10 cellular contexts compared by ENCODE assay signal in genomic region chr5:173963107-173963506, GRCh38. TPM values are rescaled to one million over a fixed set of nuclear protein-coding genes. Genes with fewer than 3 reads are reported as not detected.
DNase-seq lines count a peak whose midpoint lies in the region; ATAC-seq and TF ChIP-seq lines count a peak whose summit lies in the region.
"Had no signal": no experiment of that assay in that cellular context is flagged by ENCODE, and none has a peak within 500 bp of the region (broad histone marks: within the 10 kb centered on the region; RNA-seq: fewer than 3 reads in every experiment).

No MANE protein-coding gene starts in this region.

- no TSS peak for BruUV-seq in Calu3 (replicated peaks; lab: Mats Ljungman, UMichigan)

- H3K27me3 Mint-ChIP-seq in Calu3 (ENCODE audit: unreplicated experiment) (no peaks in the 10 kb centered on the region), nephron progenitor cell (ENCODE audit: low read depth, poor library complexity) (no peaks in the 10 kb centered on the region)
- H3K27me3 Mint-ChIP-seq: activated naive CD8-positive, alpha-beta T cell treated with anti-CD3 and anti-CD28 coated beads for 36 hours had no signal

- H3K4me3 ChIP-seq in fibroblast of mammary gland (ENCODE audit: control insufficient read depth, low read depth, low read length), result no peak overlapping the region

- H3K36me3 Mint-ChIP-seq in Calu3 (ENCODE audit: insufficient read depth, unreplicated experiment) (peaks cover 13% of the 10 kb centered on the region), nephron progenitor cell (ENCODE audit: low read depth) (no peaks in the 10 kb centered on the region)

- H3K4me1 Mint-ChIP-seq in Calu3 (ENCODE audit: low read depth, unreplicated experiment), result peaks cover 17% of the 10 kb centered on the region
- peaks cover 37% of the 10 kb centered on the region for H3K4me1 Mint-ChIP-seq in nephron progenitor cell

- CTCF ChIA-PET in Calu3 (lab: Charles Lee), result interaction anchor here (0.6 to 2.0 kb wide), 7 partner anchors 10 to 347 kb away, joined by 3 to 10 read pairs (median 4); partner anchors contain the start of genes BOD1 and CPEB4

- no peak for ATAC-seq in HG03175 (IDR thresholded peaks at IDR 0.05; ENCODE audit: unreplicated experiment)

- intact Hi-C loops in Calu3 (cut with micrococcal nuclease; ENCODE audit: unreplicated experiment), result no loop called here

- H3K9me3 Mint-ChIP-seq in Calu3 (ENCODE audit: low read depth, unreplicated experiment) (no peaks in the 10 kb centered on the region), nephron progenitor cell (no peaks in the 10 kb centered on the region)
- H3K9me3 Mint-ChIP-seq: activated naive CD8-positive, alpha-beta T cell treated with anti-CD3 and anti-CD28 coated beads for 36 hours had no signal

- DNase-seq in Calu3, result no peak
- DNase-seq in RPMI7951 (ENCODE audit: low read depth), result peak; percentile 78
- peak; percentile 54 for DNase-seq in fibroblast of mammary gland (ENCODE audit: low read depth)
- DNase-seq in nephron progenitor cell, result no peak
- no peak for DNase-seq in activated CD4-positive, alpha-beta T cell treated with anti-CD3 and anti-CD28 coated beads, Interleukin-2, amount 50 U/mL, for 4 hours
- no peak for DNase-seq in NCI-H2196 (lab: John Stamatoyannopoulos, UW; ENCODE audit: unreplicated experiment)
- no peak for DNase-seq in cerebellar nuclear complex (lab: John Stamatoyannopoulos, UW)
- DNase-seq: activated naive CD8-positive, alpha-beta T cell treated with anti-CD3 and anti-CD28 coated beads for 36 hours; RPMI8226 had no signal

- H3K27ac Mint-ChIP-seq in Calu3 (ENCODE audit: unreplicated experiment), result peak overlapping the region; percentile 83
- peak overlapping the region; percentile 88 for H3K27ac Mint-ChIP-seq in nephron progenitor cell
- H3K27ac Mint-ChIP-seq: activated naive CD8-positive, alpha-beta T cell treated with anti-CD3 and anti-CD28 coated beads for 36 hours had no signal

- H3K4me3 Mint-ChIP-seq in Calu3 (ENCODE audit: low read depth, unreplicated experiment) (peak overlapping the region; percentile 85), nephron progenitor cell (peak overlapping the region; percentile 81)
- H3K4me3 Mint-ChIP-seq: activated naive CD8-positive, alpha-beta T cell treated with anti-CD3 and anti-CD28 coated beads for 36 hours had no signal

- no peak for TF ChIP-seq CTCF in Calu3 (IDR thresholded peaks at IDR 0.05; ENCODE audit: unreplicated experiment)
- TF ChIP-seq CTCF in fibroblast of mammary gland (conservative IDR thresholded peaks at IDR 0.05; ENCODE audit: control insufficient read depth, insufficient read depth, low read depth, low read length), result no peak
- no peak for TF ChIP-seq CTCF in nephron progenitor cell (IDR thresholded peaks at IDR 0.05)

RNA-seq across cellular contexts. Expression of gene C5orf47, which starts 25.9 kb away (rescaled TPM):
- total RNA-seq in Calu3 (2022), result not detected in 2 replicates
- total RNA-seq in RPMI7951 (2014; rRNA removed; shearing (Covaris generic)), result not detected in 2 replicates
- total RNA-seq: activated naive CD8-positive, alpha-beta T cell treated with anti-CD3 and anti-CD28 coated beads for 36 hours had no signal

Comparison
In these comparisons a context has a peak if more than half of its experiments do, and no peak if none do; other contexts are left out.
1. DNase-seq: peak in RPMI7951 (single experiment) and fibroblast of mammary gland (single experiment); none in Calu3 (single experiment), nephron progenitor cell (single experiment), activated CD4-positive, alpha-beta T cell treated with anti-CD3 and anti-CD28 coated beads, Interleukin-2, amount 50 U/mL, for 4 hours (0 of 2), NCI-H2196 (single experiment) and cerebellar nuclear complex (0 of 2).